Comparison of ENCODE assay signal across 2 cellular contexts in genomic region chr9:37027582-37028424, GRCh38.
TF ChIP-seq lines count a peak whose summit lies in the region.

No MANE protein-coding gene starts in this region.

TF ChIP-seq in HEK293T, 16 proteins besides CTCF, POLR2A, EP300 and RAD21 (continued from another document):
- no peak for TF ChIP-seq ZNF384 (IDR thresholded peaks at IDR 0.05)
TF ChIP-seq in HEK293T: peak in this region for 4.

TF ChIP-seq in SK-N-SH, 30 proteins besides CTCF, POLR2A, EP300 and RAD21 (continued from another document):
- TF ChIP-seq REST (IDR thresholded peaks at IDR 0.05; ENCODE audit: low read depth, low read length) (peak; percentile 100), MXI1 (IDR thresholded peaks at IDR 0.05; ENCODE audit: low read depth, low read length) (peak; percentile 75; the same call in 1 of the 2 replicates), PBX3 (IDR thresholded peaks at IDR 0.05) (peak; percentile 99), SIN3A (IDR thresholded peaks at IDR 0.05; ENCODE audit: borderline replicate concordance, low read depth, low read length) (peak; percentile 77; the same call in 1 of the 2 replicates)
